In genomic region chr19:50557009-50557613, GRCh38 we compare ENCODE assay signal across 13 cellular contexts. TPM values are rescaled to one million over a fixed set of nuclear protein-coding genes. Genes with fewer than 3 reads are reported as not detected.
DNase-seq lines count a peak whose midpoint lies in the region; ATAC-seq and TF ChIP-seq lines count a peak whose summit lies in the region.
"Had no signal": no experiment of that assay in that cellular context is flagged by ENCODE, and none has a peak within 500 bp of the region (broad histone marks: within the 10 kb centered on the region; RNA-seq: fewer than 3 reads in every experiment).

No MANE protein-coding gene starts in this region.

- no peak overlapping the region for H3K27ac Mint-ChIP-seq in immature natural killer cell
- H3K27ac Mint-ChIP-seq: activated naive CD8-positive, alpha-beta T cell treated with anti-CD3 and anti-CD28 coated beads for 36 hours had no signal

- in situ Hi-C loops in mammary epithelial cell (cut with MboI; ENCODE audit: low sequenced_read_pairs in 2 of 2), result no loop called here

- peaks cover 8 to 18% (median 11%) of the 10 kb centered on the region in 3 donors for H3K27me3 Mint-ChIP-seq in immature natural killer cell (ENCODE audit: low read depth in 3 of 3)

- dilution Hi-C loops in mammary epithelial cell (cut with HindIII; ENCODE audit: low sequenced_read_pairs), result no loop called here

- no peaks in the 10 kb centered on the region for H3F3A ChIP-seq in smooth muscle cell (ENCODE audit: low read depth)

- no peak for TF ChIP-seq POLR2A in breast epithelium (IDR thresholded peaks at IDR 0.05)

- H3K4me1 ChIP-seq in breast epithelium (peaks cover 0 to 3% of the 10 kb centered on the region in 2 donors), mammary epithelial cell (ENCODE audit: insufficient read depth, low read length) (peaks cover 4% of the 10 kb centered on the region), right cardiac atrium (ENCODE audit: control insufficient read depth, insufficient read depth, low read length) (no peaks in the 10 kb centered on the region), smooth muscle cell (ENCODE audit: low read depth) (no peaks in the 10 kb centered on the region)

- H3K9ac ChIP-seq in mammary epithelial cell (ENCODE audit: insufficient read depth, low read length) (no peak overlapping the region), smooth muscle cell (ENCODE audit: low read depth) (no peak overlapping the region)
- H3K9ac ChIP-seq: GM23248 had no signal

- no peaks in the 10 kb centered on the region for H3K9me3 Mint-ChIP-seq in immature natural killer cell
- H3K9me3 Mint-ChIP-seq: activated naive CD8-positive, alpha-beta T cell treated with anti-CD3 and anti-CD28 coated beads for 36 hours had no signal

- no TSS peak for BruUV-seq in mammary epithelial cell (replicated peaks; lab: Mats Ljungman, UMichigan)

- H2AFZ ChIP-seq in mammary epithelial cell (ENCODE audit: low read depth, low read length) (no peak overlapping the region), smooth muscle cell (ENCODE audit: low read depth) (peak overlapping the region; percentile 91)

- peaks cover 0 to 63% of the 10 kb centered on the region in 2 donors for H3K27me3 ChIP-seq in breast epithelium
- peaks cover 3% of the 10 kb centered on the region for H3K27me3 ChIP-seq in mammary epithelial cell (ENCODE audit: insufficient read depth, low read length)
- no peaks in the 10 kb centered on the region for H3K27me3 ChIP-seq in right cardiac atrium (ENCODE audit: control insufficient read depth, insufficient read depth)
- peaks cover 15% of the 10 kb centered on the region for H3K27me3 ChIP-seq in smooth muscle cell (ENCODE audit: low read depth)

- H3K36me3 ChIP-seq in breast epithelium, result no peaks in the 10 kb centered on the region
- H3K36me3 ChIP-seq in mammary epithelial cell (ENCODE audit: insufficient read depth, low read length), result no peaks in the 10 kb centered on the region
- no peaks in the 10 kb centered on the region for H3K36me3 ChIP-seq in smooth muscle cell (ENCODE audit: low read depth)
- H3K36me3 ChIP-seq: neutrophil had no signal

- H4K20me1 ChIP-seq in mammary epithelial cell (ENCODE audit: insufficient read depth, low read length), result no peaks in the 10 kb centered on the region
- H4K20me1 ChIP-seq in smooth muscle cell (ENCODE audit: low read depth), result no peaks in the 10 kb centered on the region

- DNase-seq in breast epithelium (ENCODE audit: low spot score in 2 of 2) (no peak), mammary epithelial cell (no peak), OCI-M2 (lab: John Stamatoyannopoulos, UW; ENCODE audit: unreplicated experiment) (peak; percentile 61), right cardiac atrium (no peak), smooth muscle cell (lab: John Stamatoyannopoulos, UW; ENCODE audit: unreplicated experiment) (no peak), AML-193 (lab: John Stamatoyannopoulos, UW) (no peak), immature natural killer cell (no peak), GF-D8 (lab: John Stamatoyannopoulos, UW) (no peak)
- DNase-seq: NCI-H510A had no signal

- intact Hi-C loops in breast epithelium (cut with DNase I; ENCODE audit: low total_unique reads), result no loop called here
- intact Hi-C loops in mammary epithelial cell (cut with micrococcal nuclease), result loop anchor here (2.0 kb wide), 1 partner anchor 188 kb away; no protein-coding TSS in a partner anchor
- intact Hi-C loops in right cardiac atrium (cut with DNase I), result no loop called here

- peak overlapping the region in 1 of 5 donors; percentile 35 for H3K4me3 Mint-ChIP-seq in immature natural killer cell

- no peak for TF ChIP-seq CTCF in breast epithelium (IDR thresholded peaks at IDR 0.05)
- no peak for TF ChIP-seq CTCF in mammary epithelial cell (conservative IDR thresholded peaks at IDR 0.05 in 1 of 2, IDR thresholded peaks at IDR 0.05 in 1 of 2; ENCODE audit: extremely low read depth in 1 of 2, insufficient read depth in 1 of 2, low read depth in 1 of 2, low read length in 2 of 2)
- no peak for TF ChIP-seq CTCF in smooth muscle cell (IDR thresholded peaks at IDR 0.05; ENCODE audit: borderline replicate concordance, insufficient read depth, poor library complexity, severe bottlenecking)

- 15% methylated on average over 7 of the region's 20 CpGs for WGBS in mammary epithelial cell (ENCODE audit: low coverage, missing lambda C conversion rate)
- 23% methylated on average over 20 of the region's 20 CpGs for WGBS in right cardiac atrium
- 33% methylated on average over 20 of the region's 20 CpGs for WGBS in smooth muscle cell (ENCODE audit: low lambda C conversion rate)

- peaks cover 0 to 3% (median 0%) of the 10 kb centered on the region in 3 donors for H3K36me3 Mint-ChIP-seq in immature natural killer cell
- H3K36me3 Mint-ChIP-seq: activated naive CD8-positive, alpha-beta T cell treated with anti-CD3 and anti-CD28 coated beads for 36 hours had no signal

- ATAC-seq in right cardiac atrium, result no peak

- CTCF ChIA-PET in mammary epithelial cell (lab: Charles Lee; ENCODE audit: low non-redundant PET), result no interaction called here

- no peak overlapping the region for H3K27ac ChIP-seq in breast epithelium
- no peak overlapping the region for H3K27ac ChIP-seq in mammary epithelial cell (ENCODE audit: insufficient read depth, low read depth, low read length)
- H3K27ac ChIP-seq in right cardiac atrium (ENCODE audit: low read length), result no peak overlapping the region
- H3K27ac ChIP-seq in smooth muscle cell (ENCODE audit: low read depth), result no peak overlapping the region
- H3K27ac ChIP-seq: GM23248, neutrophil had no signal

- H3K4me3 ChIP-seq in breast epithelium, result peak overlapping the region in 2 of 3 donors; percentile 49 to 66
- no peak overlapping the region for H3K4me3 ChIP-seq in mammary epithelial cell (replicated peaks in 1 of 3; ENCODE audit: insufficient read depth in 1 of 3, low read depth in 2 of 3, low read length in 3 of 3)
- peak overlapping the region; percentile 61 for H3K4me3 ChIP-seq in right cardiac atrium (ENCODE audit: low read length)
- peak overlapping the region; percentile 62 for H3K4me3 ChIP-seq in smooth muscle cell

- peaks cover 5 to 8% of the 10 kb centered on the region in 2 donors for H3K4me1 Mint-ChIP-seq in immature natural killer cell
- H3K4me1 Mint-ChIP-seq: activated naive CD8-positive, alpha-beta T cell treated with anti-CD3 and anti-CD28 coated beads for 36 hours had no signal

- no peaks in the 10 kb centered on the region for H3K79me2 ChIP-seq in mammary epithelial cell (ENCODE audit: insufficient read depth, low read length)
- H3K79me2 ChIP-seq in smooth muscle cell (ENCODE audit: low read depth), result no peaks in the 10 kb centered on the region

- no peak overlapping the region for H3K4me2 ChIP-seq in mammary epithelial cell (ENCODE audit: insufficient read depth, low read depth, low read length)
- H3K4me2 ChIP-seq in smooth muscle cell, result peak overlapping the region; percentile 93

- H3K9me3 ChIP-seq in breast epithelium (no peaks in the 10 kb centered on the region), mammary epithelial cell (replicated peaks; ENCODE audit: insufficient read depth, low read length) (no peaks in the 10 kb centered on the region), right cardiac atrium (ENCODE audit: control insufficient read depth, low read length) (no peaks in the 10 kb centered on the region), smooth muscle cell (replicated peaks; ENCODE audit: low read depth) (no peaks in the 10 kb centered on the region)
- H3K9me3 ChIP-seq: neutrophil had no signal

RNA-seq across cellular contexts. Expression of gene LRRC4B, which starts 11.1 kb away (rescaled TPM):
- total RNA-seq in breast epithelium, result 1 to 10 TPM in 2 of 3 donors, under 1 TPM in 1; 0.16 to 1.3 (median 1.2) TPM
- not detected for total RNA-seq in mammary epithelial cell
- not detected for polyA plus RNA-seq in mammary epithelial cell
- not detected for polyA minus RNA-seq in mammary epithelial cell
- 1 to 10 TPM; 1.2 to 3.2 (median 2.0) TPM for total RNA-seq in right cardiac atrium
- polyA plus RNA-seq in right cardiac atrium, result 1.6 TPM
- 8.6 and 10.1 TPM in 2 replicates for total RNA-seq in smooth muscle cell
- 1.7 and 2.2 TPM in 2 replicates for polyA plus RNA-seq in smooth muscle cell
- not detected for polyA plus RNA-seq in immature natural killer cell
- total RNA-seq: activated naive CD8-positive, alpha-beta T cell treated with anti-CD3 and anti-CD28 coated beads for 36 hours; GM23248 had no signal
- polyA plus RNA-seq: GM23248 had no signal

RNA-seq across cellular contexts. Expression of gene ASPDH, which starts 43.4 kb away (rescaled TPM):
- total RNA-seq in breast epithelium, result not detected
- total RNA-seq in mammary epithelial cell, result not detected
- polyA plus RNA-seq in mammary epithelial cell, result not detected
- polyA minus RNA-seq in mammary epithelial cell, result not detected
- not detected for total RNA-seq in right cardiac atrium
- not detected for polyA plus RNA-seq in right cardiac atrium
- total RNA-seq in smooth muscle cell, result not detected in 2 replicates
- polyA plus RNA-seq in smooth muscle cell, result 0.89 TPM in 1 of 2 replicates, not detected in the other
- polyA plus RNA-seq in immature natural killer cell, result not detected
- total RNA-seq: activated naive CD8-positive, alpha-beta T cell treated with anti-CD3 and anti-CD28 coated beads for 36 hours; GM23248; kidney had no signal
- polyA plus RNA-seq: GM23248 had no signal

RNA-seq across cellular contexts. Expression of gene JOSD2, which starts 46.1 kb away (rescaled TPM):
- 10 to 100 TPM; 14.7 to 26.7 (median 20.3) TPM for total RNA-seq in breast epithelium
- 10 to 100 TPM; 17.3 to 71.1 TPM for total RNA-seq in mammary epithelial cell
- polyA plus RNA-seq in mammary epithelial cell, result 41.6 TPM
- polyA minus RNA-seq in mammary epithelial cell, result 1.4 TPM
- 10 to 100 TPM; 24.2 to 40.5 (median 39.5) TPM for total RNA-seq in right cardiac atrium
- 55.2 TPM for polyA plus RNA-seq in right cardiac atrium
- 17.1 and 32.0 TPM in 2 replicates for total RNA-seq in smooth muscle cell
- 77.6 and 85.1 TPM in 2 replicates for polyA plus RNA-seq in smooth muscle cell
- 10 to 100 TPM; 21.4 to 28.2 (median 26.1) TPM for polyA plus RNA-seq in immature natural killer cell

Comparison
In these comparisons a context has a peak if more than half of its experiments do, and no peak if none do; other contexts are left out.
1. H3K4me3 ChIP-seq: peak in breast epithelium (2 of 3), right cardiac atrium (single experiment) and smooth muscle cell (single experiment); none in mammary epithelial cell (0 of 3).